ENCODE assay signal across 1 cellular context in genomic region chr2:80091237-80091636, GRCh38.
TF ChIP-seq lines count a peak whose summit lies in the region.

No MANE protein-coding gene starts in this region.

TF ChIP-seq in SK-N-SH, 30 proteins besides CTCF, POLR2A, EP300 and RAD21 (continued from another document):
- TF ChIP-seq, protein P1, sequence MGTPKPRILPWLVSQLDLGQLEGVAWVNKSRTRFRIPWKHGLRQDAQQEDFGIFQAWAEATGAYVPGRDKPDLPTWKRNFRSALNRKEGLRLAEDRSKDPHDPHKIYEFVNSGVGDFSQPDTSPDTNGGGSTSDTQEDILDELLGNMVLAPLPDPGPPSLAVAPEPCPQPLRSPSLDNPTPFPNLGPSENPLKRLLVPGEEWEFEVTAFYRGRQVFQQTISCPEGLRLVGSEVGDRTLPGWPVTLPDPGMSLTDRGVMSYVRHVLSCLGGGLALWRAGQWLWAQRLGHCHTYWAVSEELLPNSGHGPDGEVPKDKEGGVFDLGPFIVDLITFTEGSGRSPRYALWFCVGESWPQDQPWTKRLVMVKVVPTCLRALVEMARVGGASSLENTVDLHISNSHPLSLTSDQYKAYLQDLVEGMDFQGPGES (IDR thresholded peaks at IDR 0.05; ENCODE audit: low read depth, low read length): no peak
- TF ChIP-seq EZH2phosphoT487 (IDR thresholded peaks at IDR 0.05; ENCODE audit: borderline replicate concordance, low read depth): no peak
- no peak for TF ChIP-seq JUND (IDR thresholded peaks at IDR 0.05)
- no peak for TF ChIP-seq SMC3 (IDR thresholded peaks at IDR 0.05; ENCODE audit: low read depth, low read length)
- TF ChIP-seq RFX5 (IDR thresholded peaks at IDR 0.05; ENCODE audit: low read length): no peak
- no peak for TF ChIP-seq NRF1 (IDR thresholded peaks at IDR 0.05; ENCODE audit: low read depth, low read length)
- TF ChIP-seq, protein P2, sequence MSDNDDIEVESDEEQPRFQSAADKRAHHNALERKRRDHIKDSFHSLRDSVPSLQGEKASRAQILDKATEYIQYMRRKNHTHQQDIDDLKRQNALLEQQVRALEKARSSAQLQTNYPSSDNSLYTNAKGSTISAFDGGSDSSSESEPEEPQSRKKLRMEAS (IDR thresholded peaks at IDR 0.05; ENCODE audit: low read depth): no peak
- no peak for TF ChIP-seq TAF1 (IDR thresholded peaks at IDR 0.05; ENCODE audit: borderline replicate concordance, low read depth, low read length)
- TF ChIP-seq FOSL2 (IDR thresholded peaks at IDR 0.05; ENCODE audit: borderline replicate concordance, low read depth): no peak
- TF ChIP-seq GATA2 (CRISPR knock-in tag; IDR thresholded peaks at IDR 0.05): peak; percentile 87
- no peak for TF ChIP-seq REST (IDR thresholded peaks at IDR 0.05; ENCODE audit: low read depth, low read length)
- TF ChIP-seq RXRA (IDR thresholded peaks at IDR 0.05; ENCODE audit: borderline replicate concordance, low read depth): no peak
- no peak for TF ChIP-seq NFIC (IDR thresholded peaks at IDR 0.05; ENCODE audit: borderline replicate concordance)
- TF ChIP-seq TEAD4 (IDR thresholded peaks at IDR 0.05; ENCODE audit: borderline replicate concordance, insufficient read depth): no peak
- no peak for TF ChIP-seq SIN3A (IDR thresholded peaks at IDR 0.05; ENCODE audit: borderline replicate concordance, low read depth, low read length)
- TF ChIP-seq RCOR1 (IDR thresholded peaks at IDR 0.05; ENCODE audit: low read length): peak; percentile 70
- TF ChIP-seq TCF12 (IDR thresholded peaks at IDR 0.05): no peak
- TF ChIP-seq FOXM1 (IDR thresholded peaks at IDR 0.05; ENCODE audit: low read depth): no peak
- no peak for TF ChIP-seq PBX3 (IDR thresholded peaks at IDR 0.05)
- no peak for TF ChIP-seq POLR2AphosphoS5 (IDR thresholded peaks at IDR 0.05; ENCODE audit: low read depth, low read length)
- TF ChIP-seq YY1 (IDR thresholded peaks at IDR 0.05; ENCODE audit: low read depth): no peak
